Comparison of ENCODE assay signal across 19 cellular contexts in the genomic region with DNA sequence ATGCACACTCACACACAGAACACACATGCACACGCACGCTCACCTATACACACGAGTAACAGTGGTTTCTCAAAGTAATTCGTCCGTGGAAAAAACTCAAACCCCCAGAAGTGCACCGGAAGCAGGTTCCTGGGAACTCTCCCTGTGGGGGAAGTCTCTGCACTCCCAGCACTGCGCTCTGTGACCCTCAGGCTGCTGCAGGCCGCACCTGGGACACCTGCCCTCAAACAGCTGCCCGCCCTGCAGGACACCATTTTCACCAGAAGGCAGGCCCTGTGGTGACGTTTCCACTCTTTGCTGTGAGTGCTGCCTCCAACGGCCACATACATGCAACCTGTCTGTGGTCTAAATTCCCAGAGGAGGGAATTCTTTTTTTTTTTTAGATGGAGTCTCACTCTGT. TPM values are rescaled to one million over a fixed set of nuclear protein-coding genes. Genes with fewer than 3 reads are reported as not detected.
DNase-seq lines count a peak whose midpoint lies in the region; ATAC-seq, FAIRE-seq and TF ChIP-seq lines count a peak whose summit lies in the region.
"Had no signal": no experiment of that assay in that cellular context is flagged by ENCODE, and none has a peak within 500 bp of the region (broad histone marks: within the 10 kb centered on the region; RNA-seq: fewer than 3 reads in every experiment).

No MANE protein-coding gene starts in this region.

- H3K79me2 ChIP-seq in GM12878 (ENCODE audit: control insufficient read depth, insufficient read depth, low read length) (no peaks in the 10 kb centered on the region), osteoblast (ENCODE audit: insufficient read depth, low read length) (no peaks in the 10 kb centered on the region)

- TF ChIP-seq CTCF in GM12878 (IDR thresholded peaks at IDR 0.05 in 2 of 3, conservative IDR thresholded peaks at IDR 0.05 in 1 of 3; ENCODE audit: control insufficient read depth in 2 of 3, extremely low read depth in 1 of 3, insufficient read depth in 1 of 3, low read depth in 3 of 3, low read length in 3 of 3): no peak
- TF ChIP-seq CTCF in osteoblast (IDR thresholded peaks at IDR 0.05; ENCODE audit: extremely low read depth, low read depth, low read length): no peak

- H3K27me3 ChIP-seq in GM12878 (replicated peaks in 1 of 2; ENCODE audit: control insufficient read depth in 2 of 2, insufficient read depth in 2 of 2, low read length in 1 of 2): no peaks in the 10 kb centered on the region
- peaks cover 18% of the 10 kb centered on the region for H3K27me3 ChIP-seq in osteoblast (ENCODE audit: insufficient read depth, low read length)
- H3K27me3 ChIP-seq: SJCRH30 had no signal

- H3K4me3 ChIP-seq in GM12878 (no peak overlapping the region), osteoblast (ENCODE audit: insufficient read depth, low read length) (no peak overlapping the region)
- H3K4me3 ChIP-seq: SJCRH30 had no signal

- no peak overlapping the region for H3K27ac ChIP-seq in GM12878 (ENCODE audit: control insufficient read depth, insufficient read depth)
- H3K27ac ChIP-seq in osteoblast (ENCODE audit: low read depth, low read length): no peak overlapping the region
- H3K27ac ChIP-seq: 22Rv1, HL-60, SJCRH30 had no signal

- TF ChIP-seq POLR2A in GM12878 (IDR thresholded peaks at IDR 0.05; ENCODE audit: low read depth, low read length): no peak

- no peak for TF ChIP-seq RAD21 in GM12878 (IDR thresholded peaks at IDR 0.05; ENCODE audit: insufficient read depth, low read depth, low read length)

- RAD21 ChIA-PET in GM12878 (lab: Charles Lee; ENCODE audit: unreplicated experiment): no interaction called here

- no peak for TF ChIP-seq EP300 in GM12878 (IDR thresholded peaks at IDR 0.05; ENCODE audit: borderline replicate concordance in 1 of 2, control insufficient read depth in 1 of 2, low read depth in 2 of 2, low read length in 2 of 2)

- WGBS in GM12878 (ENCODE audit: insufficient coverage, insufficient replicate concordance, low lambda C conversion rate, missing lambda C conversion rate): 55% methylated on average over 11 of the region's 11 CpGs

- H3K9ac ChIP-seq in GM12878 (ENCODE audit: control insufficient read depth, insufficient read depth, low read length): no peak overlapping the region

- H3K9me3 ChIP-seq in GM12878 (replicated peaks; ENCODE audit: control insufficient read depth, insufficient read depth, low read length) (no peaks in the 10 kb centered on the region), osteoblast (ENCODE audit: low read depth, low read length) (no peaks in the 10 kb centered on the region)
- H3K9me3 ChIP-seq: SJCRH30 had no signal

- H3K4me1 ChIP-seq in GM12878 (ENCODE audit: control insufficient read depth, insufficient read depth, low read length) (no peaks in the 10 kb centered on the region), osteoblast (ENCODE audit: insufficient read depth, low read length) (no peaks in the 10 kb centered on the region)

- H4K20me1 ChIP-seq in GM12878 (ENCODE audit: control insufficient read depth, insufficient read depth) (no peaks in the 10 kb centered on the region), osteoblast (ENCODE audit: insufficient read depth, low read length) (no peaks in the 10 kb centered on the region)

- no peak overlapping the region for H2AFZ ChIP-seq in GM12878 (ENCODE audit: control insufficient read depth, low read depth, low read length)
- no peak overlapping the region for H2AFZ ChIP-seq in osteoblast (ENCODE audit: low read length)

- H3K36me3 ChIP-seq in GM12878 (ENCODE audit: control insufficient read depth in 2 of 2, insufficient read depth in 2 of 2, low read length in 1 of 2): no peaks in the 10 kb centered on the region
- no peaks in the 10 kb centered on the region for H3K36me3 ChIP-seq in osteoblast (ENCODE audit: insufficient read depth, low read length)
- H3K36me3 ChIP-seq: SJCRH30 had no signal

- SMC1A ChIA-PET in GM12878 (lab: Charles Lee; ENCODE audit: uncharacterized antibody, unreplicated experiment): interaction anchor here (1.2 kb wide), 1 partner anchor 116 kb away, joined by 3 read pairs; no protein-coding TSS in a partner anchor

- in situ Hi-C loops in GM12878 (cut with MboI): no loop called here

- intact Hi-C loops in GM12878 (cut with micrococcal nuclease; ENCODE audit: unreplicated experiment): no loop called here

- CTCF ChIA-PET in GM12878 (lab: Yijun Ruan, JAX): no interaction called here

- FAIRE-seq in GM12878 (lab: Jason Lieb, UNC): no peak
- FAIRE-seq: HTR-8/SVneo had no signal

- BruUV-seq in GM12878 (replicated peaks; lab: Mats Ljungman, UMichigan): no TSS peak

- H3K4me2 ChIP-seq in GM12878 (ENCODE audit: control insufficient read depth, insufficient read depth): no peak overlapping the region
- no peak overlapping the region for H3K4me2 ChIP-seq in osteoblast (ENCODE audit: insufficient read depth, low read length)

- no peak for ATAC-seq in GM12878
- no peak for ATAC-seq in GM21367 (IDR thresholded peaks at IDR 0.05; ENCODE audit: unreplicated experiment)

- peak; percentile 45 for DNase-seq in DMS 273 (lab: John Stamatoyannopoulos, UW; ENCODE audit: unreplicated experiment)
- no peak for DNase-seq in DMS 273 treated with DMSO at 0.1 percent for 48 hours (lab: John Stamatoyannopoulos, UW)
- peak; percentile 25 for DNase-seq in COLO668 (lab: John Stamatoyannopoulos, UW; ENCODE audit: unreplicated experiment)
- no peak for DNase-seq in GM12878 (ENCODE audit: low read depth, low spot score)
- peak; percentile 15 for DNase-seq in osteoblast (ENCODE audit: insufficient read length, low spot score, missing footprints)
- DNase-seq in retina: no peak
- DNase-seq in NCI-H446 treated with DMSO at 0.1 percent for 48 hours (lab: John Stamatoyannopoulos, UW): no peak
- DNase-seq: CD4-positive, CD25-positive, alpha-beta regulatory T cell; HCEC 1CT; NCI-H1105 treated with DMSO at 0.1 percent for 48 hours; NCI-H187 treated with DMSO at 0.1 percent for 48 hours; NCI-H524 treated with DMSO at 0.1 percent for 48 hours; NK-92 treated with Interleukin-12 subunit alpha and Interleukin-12 subunit beta, amount 100 ng/mL, for 24 hours; SJCRH30 had no signal

- POLR2A ChIA-PET in GM12878 (lab: Charles Lee): no interaction called here

TF ChIP-seq in GM12878, 131 proteins besides CTCF, POLR2A, EP300 and RAD21 (continues in another document):
- TF ChIP-seq, protein P1, sequence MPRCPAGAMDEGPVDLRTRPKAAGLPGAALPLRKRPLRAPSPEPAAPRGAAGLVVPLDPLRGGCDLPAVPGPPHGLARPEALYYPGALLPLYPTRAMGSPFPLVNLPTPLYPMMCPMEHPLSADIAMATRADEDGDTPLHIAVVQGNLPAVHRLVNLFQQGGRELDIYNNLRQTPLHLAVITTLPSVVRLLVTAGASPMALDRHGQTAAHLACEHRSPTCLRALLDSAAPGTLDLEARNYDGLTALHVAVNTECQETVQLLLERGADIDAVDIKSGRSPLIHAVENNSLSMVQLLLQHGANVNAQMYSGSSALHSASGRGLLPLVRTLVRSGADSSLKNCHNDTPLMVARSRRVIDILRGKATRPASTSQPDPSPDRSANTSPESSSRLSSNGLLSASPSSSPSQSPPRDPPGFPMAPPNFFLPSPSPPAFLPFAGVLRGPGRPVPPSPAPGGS (IDR thresholded peaks at IDR 0.05; ENCODE audit: borderline replicate concordance, insufficient read depth, low read depth, low read length, poor library complexity, severe bottlenecking): peak; percentile 67

RNA-seq across cellular contexts. Expression of a gene that starts 21.3 kb away (rescaled TPM):
- total RNA-seq in GM12878 (2013; cell fraction: nucleolus; rRNA removed): 18.6 and 19.8 TPM in 2 replicates
- total RNA-seq in GM12878 (2014; rRNA removed): 72.0 and 78.8 TPM in 2 replicates
- 48.0 and 48.2 TPM in 2 replicates for total RNA-seq in GM12878 (2014; rRNA removed; fragmentation: Illumina TruSeq; extraction: Trizol)
- 70.1 and 74.6 TPM in 2 replicates for total RNA-seq in GM12878 (2021)
- 33.2 TPM for polyA plus RNA-seq in GM12878 (2011; ENCODE audit: low read depth)
- polyA plus RNA-seq in GM12878 (2011; rRNA removed): 51.2 and 71.2 TPM in 2 replicates
- 76.8 and 103 TPM in 2 replicates for polyA plus RNA-seq in GM12878 (2011; cell fraction: cytosol; rRNA removed)
- polyA plus RNA-seq in GM12878 (2011; cell fraction: nucleus; rRNA removed): 83.1 and 91.6 TPM in 2 replicates
- polyA plus RNA-seq in GM12878 (2012): 37.6 and 54.2 TPM in 2 replicates
- polyA plus RNA-seq in GM12878 (2014; fragmentation: Illumina TruSeq; extraction: Trizol): 65.7 and 69.7 TPM in 2 replicates
- 1 to 10 TPM; 1.7 to 3.9 TPM for polyA plus RNA-seq in GM12878 (2014; fragmentation: Nextera tagmentation; extraction: Ambion mirVana)
- 95.2 and 103 TPM in 2 replicates for polyA plus RNA-seq in GM12878 (2014; rRNA removed)
- 10 to 100 TPM; 68.0 to 75.1 TPM for polyA plus RNA-seq in GM12878 (2016; fragmentation: Nextera tagmentation; extraction: Ambion mirVana)
- 45.9 and 57.8 TPM in 2 replicates for polyA minus RNA-seq in GM12878 (2011; rRNA and poly(A)+ RNA removed)
- polyA minus RNA-seq in GM12878 (2011; cell fraction: cytosol; rRNA and poly(A)+ RNA removed): 13.1 and 24.2 TPM in 2 replicates
- polyA minus RNA-seq in GM12878 (2011; cell fraction: nucleus; rRNA and poly(A)+ RNA removed): 25.1 and 40.4 TPM in 2 replicates
- 90.1 and 95.2 TPM in 2 replicates for total RNA-seq in osteoblast

RNA-seq across cellular contexts. Expression of a gene that starts 32.8 kb away (rescaled TPM):
- total RNA-seq in GM12878 (2013; cell fraction: nucleolus; rRNA removed): not detected in 2 replicates
- not detected in 2 replicates for total RNA-seq in GM12878 (2014; rRNA removed)
- not detected in 2 replicates for total RNA-seq in GM12878 (2014; rRNA removed; fragmentation: Illumina TruSeq; extraction: Trizol)
- total RNA-seq in GM12878 (2021): 0.24 TPM in 1 of 2 replicates, not detected in the other
- polyA plus RNA-seq in GM12878 (2011; ENCODE audit: low read depth): not detected
- not detected in 2 replicates for polyA plus RNA-seq in GM12878 (2011; rRNA removed)
- polyA plus RNA-seq in GM12878 (2011; cell fraction: cytosol; rRNA removed): not detected in 2 replicates
- not detected in 2 replicates for polyA plus RNA-seq in GM12878 (2011; cell fraction: nucleus; rRNA removed)
- polyA plus RNA-seq in GM12878 (2012): 0.20 TPM in 1 of 2 replicates, not detected in the other
- not detected in 2 replicates for polyA plus RNA-seq in GM12878 (2014; fragmentation: Illumina TruSeq; extraction: Trizol)
- polyA plus RNA-seq in GM12878 (2014; fragmentation: Nextera tagmentation; extraction: Ambion mirVana): under 1 TPM in 1 of 2 experiments, not detected in 1; 0.16 TPM
- polyA plus RNA-seq in GM12878 (2014; rRNA removed): not detected in 2 replicates
- under 1 TPM in 1 of 2 experiments, not detected in 1; 0.06 TPM for polyA plus RNA-seq in GM12878 (2016; fragmentation: Nextera tagmentation; extraction: Ambion mirVana)
- not detected in 2 replicates for polyA minus RNA-seq in GM12878 (2011; rRNA and poly(A)+ RNA removed)
- not detected in 2 replicates for polyA minus RNA-seq in GM12878 (2011; cell fraction: cytosol; rRNA and poly(A)+ RNA removed)
- not detected in 2 replicates for polyA minus RNA-seq in GM12878 (2011; cell fraction: nucleus; rRNA and poly(A)+ RNA removed)
- total RNA-seq in osteoblast: not detected in 2 replicates
- total RNA-seq: CD4-positive, CD25-positive, alpha-beta regulatory T cell; LHCN-M2; SJCRH30 had no signal

Comparison
In these comparisons a context has a peak if more than half of its experiments do, and no peak if none do; other contexts are left out.
1. DNase-seq: peak in DMS 273 (single experiment), COLO668 (single experiment) and osteoblast (single experiment); none in DMS 273 treated with DMSO at 0.1 percent for 48 hours (single experiment), GM12878 (single experiment), retina (single experiment) and NCI-H446 treated with DMSO at 0.1 percent for 48 hours (single experiment).